In genomic region chr11:34626393-34626792, GRCh38 we compare ENCODE assay signal across 33 cellular contexts. TPM values are rescaled to one million over a fixed set of nuclear protein-coding genes. Genes with fewer than 3 reads are reported as not detected.
DNase-seq lines count a peak whose midpoint lies in the region; ATAC-seq and TF ChIP-seq lines count a peak whose summit lies in the region.
"Had no signal": no experiment of that assay in that cellular context is flagged by ENCODE, and none has a peak within 500 bp of the region (broad histone marks: within the 10 kb centered on the region; RNA-seq: fewer than 3 reads in every experiment).

No MANE protein-coding gene starts in this region.

- no peak overlapping the region for H3K4me3 Mint-ChIP-seq in activated T-cell treated with anti-CD3 and anti-CD28 coated beads, Interleukin-2, amount 50 U/mL, for 72 hours
- H3K4me3 Mint-ChIP-seq in activated T-cell treated with anti-CD3 and anti-CD28 coated beads, Interleukin-2, amount 50 U/mL, for 24 hours = no peak overlapping the region
- H3K4me3 Mint-ChIP-seq in stimulated activated effector memory CD8-positive, alpha-beta T cell treated with anti-CD3 and anti-CD28 coated beads, Interleukin-12 subunit alpha, Interleukin-12 subunit beta, amount 100 ng/mL, for 72 hours = no peak overlapping the region
- no peak overlapping the region for H3K4me3 Mint-ChIP-seq in T-cell
- H3K4me3 Mint-ChIP-seq: activated naive CD4-positive, alpha-beta T cell treated with anti-CD3 and anti-CD28 coated beads, Interleukin-2, amount 50 U/mL, for 24 hours; activated T-helper 1 cell treated with anti-CD3 and anti-CD28 coated beads, Interleukin-12 subunit alpha, Interleukin-12 subunit beta, Interleukin-2, Interleukin-4 antibody, amounts not matched to agents 30 ng/mL and 10 ng/mL and 1 ng/mL, durations not matched to agents 14 hours and 24 hours and 36 hours; H9; T-helper 1 cell treated with Interleukin-12 subunit alpha and Interleukin-12 subunit beta and Interleukin-4 antibody, amounts not matched to agents 30 μg/mL and 1 μg/mL, for 36 hours had no signal

- POLR2A ChIA-PET in T-cell (lab: Charles Lee) = interaction anchor here (0.6 kb wide), 2 partner anchors 29 to 381 kb away, joined by 3 to 4 read pairs; no protein-coding TSS in a partner anchor

- ATAC-seq in activated T-cell treated with anti-CD3 and anti-CD28 coated beads, Interleukin-2, amount 50 U/mL, for 72 hours (replicated peaks in 1 of 2) = peak; percentile 62 to 84
- peak; percentile 90 for ATAC-seq in stimulated activated effector memory CD8-positive, alpha-beta T cell treated with anti-CD3 and anti-CD28 coated beads, Interleukin-12 subunit alpha, Interleukin-12 subunit beta, amount 100 ng/mL, for 72 hours
- ATAC-seq in T-cell (replicated peaks in 1 of 4) = no peak
- ATAC-seq: heart left ventricle, left cardiac atrium, upper lobe of right lung had no signal

- TF ChIP-seq CTCF in LNCaP clone FGC (IDR thresholded peaks at IDR 0.05; ENCODE audit: control insufficient read depth, extremely low read depth, insufficient read depth) (no peak), colonic mucosa (IDR thresholded peaks at IDR 0.05) (no peak)

- H3K9me3 Mint-ChIP-seq in activated T-cell treated with anti-CD3 and anti-CD28 coated beads, Interleukin-2, amount 50 U/mL, for 72 hours = no peaks in the 10 kb centered on the region
- H3K9me3 Mint-ChIP-seq in activated T-cell treated with anti-CD3 and anti-CD28 coated beads, Interleukin-2, amount 50 U/mL, for 24 hours = no peaks in the 10 kb centered on the region
- no peaks in the 10 kb centered on the region for H3K9me3 Mint-ChIP-seq in stimulated activated effector memory CD8-positive, alpha-beta T cell treated with anti-CD3 and anti-CD28 coated beads, Interleukin-12 subunit alpha, Interleukin-12 subunit beta, amount 100 ng/mL, for 72 hours
- no peaks in the 10 kb centered on the region for H3K9me3 Mint-ChIP-seq in T-cell
- H3K9me3 Mint-ChIP-seq: activated naive CD4-positive, alpha-beta T cell treated with anti-CD3 and anti-CD28 coated beads, Interleukin-2, amount 50 U/mL, for 24 hours; activated T-helper 1 cell treated with anti-CD3 and anti-CD28 coated beads, Interleukin-12 subunit alpha, Interleukin-12 subunit beta, Interleukin-2, Interleukin-4 antibody, amounts not matched to agents 30 ng/mL and 10 ng/mL and 1 ng/mL, durations not matched to agents 14 hours and 24 hours and 36 hours; H9; T-helper 1 cell treated with Interleukin-12 subunit alpha and Interleukin-12 subunit beta and Interleukin-4 antibody, amounts not matched to agents 30 μg/mL and 1 μg/mL, for 36 hours had no signal

- H3K27me3 Mint-ChIP-seq in activated T-cell treated with anti-CD3 and anti-CD28 coated beads, Interleukin-2, amount 50 U/mL, for 72 hours (ENCODE audit: low read depth) = peaks cover 62% of the 10 kb centered on the region
- peaks cover 64% of the 10 kb centered on the region for H3K27me3 Mint-ChIP-seq in activated T-cell treated with anti-CD3 and anti-CD28 coated beads, Interleukin-2, amount 50 U/mL, for 24 hours
- peaks cover 23 to 25% of the 10 kb centered on the region in 2 donors for H3K27me3 Mint-ChIP-seq in T-cell

- H3K4me3 ChIP-seq in LNCaP clone FGC (ENCODE audit: low read depth, low read length) = peak overlapping the region; percentile 88
- H3K4me3 ChIP-seq in colonic mucosa = peak overlapping the region; percentile 43
- H3K4me3 ChIP-seq: heart left ventricle, upper lobe of right lung had no signal

- H3K27me3 ChIP-seq in colonic mucosa = no peaks in the 10 kb centered on the region
- H3K27me3 ChIP-seq: neutrophil, upper lobe of right lung had no signal

- H3K9me3 ChIP-seq in colonic mucosa = no peaks in the 10 kb centered on the region
- H3K9me3 ChIP-seq: heart left ventricle, neutrophil, upper lobe of right lung had no signal

- no peak for DNase-seq in activated T-cell treated with anti-CD3 and anti-CD28 coated beads, Interleukin-2, amount 50 U/mL, for 72 hours
- DNase-seq in activated T-cell treated with anti-CD3 and anti-CD28 coated beads, Interleukin-2, amount 50 U/mL, for 24 hours = no peak
- no peak for DNase-seq in LNCaP clone FGC (ENCODE audit: low read depth)
- DNase-seq in colonic mucosa = no peak
- no peak for DNase-seq in stimulated activated effector memory CD8-positive, alpha-beta T cell treated with anti-CD3 and anti-CD28 coated beads, Interleukin-12 subunit alpha, Interleukin-12 subunit beta, amount 100 ng/mL, for 72 hours (ENCODE audit: low spot score in 2 of 2)
- DNase-seq in T-cell = no peak
- DNase-seq in NCI-H1436 (lab: John Stamatoyannopoulos, UW) = no peak
- no peak for DNase-seq in NCI-H446 (lab: John Stamatoyannopoulos, UW)
- DNase-seq: activated CD4-positive, alpha-beta T cell treated with anti-CD3 and anti-CD28 coated beads for 4 hours; AML-193; anterior cingulate cortex; caudate nucleus; CD8-positive, alpha-beta memory T cell; dermis blood vessel endothelial cell; DMS53; GDM1; H9; heart left ventricle; left cardiac atrium; mesenchymal stem cell; MV-4-11; NCI-H69; upper lobe of right lung had no signal

- no peak overlapping the region for H3K9ac ChIP-seq in colonic mucosa (ENCODE audit: low read depth in 2 of 2, low read length in 2 of 2)
- H3K9ac ChIP-seq: KMS-11 had no signal

- intact Hi-C loops in colonic mucosa (cut with DNase I) = no loop called here

- H3K36me3 Mint-ChIP-seq in activated T-cell treated with anti-CD3 and anti-CD28 coated beads, Interleukin-2, amount 50 U/mL, for 72 hours (ENCODE audit: insufficient read depth in 2 of 2) = peaks cover 0 to 2% of the 10 kb centered on the region in 2 donors
- no peaks in the 10 kb centered on the region for H3K36me3 Mint-ChIP-seq in activated T-cell treated with anti-CD3 and anti-CD28 coated beads, Interleukin-2, amount 50 U/mL, for 24 hours (ENCODE audit: low read depth)
- no peaks in the 10 kb centered on the region for H3K36me3 Mint-ChIP-seq in stimulated activated effector memory CD8-positive, alpha-beta T cell treated with anti-CD3 and anti-CD28 coated beads, Interleukin-12 subunit alpha, Interleukin-12 subunit beta, amount 100 ng/mL, for 72 hours
- no peaks in the 10 kb centered on the region for H3K36me3 Mint-ChIP-seq in T-cell

- no peak overlapping the region for H3K27ac ChIP-seq in colonic mucosa
- H3K27ac ChIP-seq: heart left ventricle, KMS-11, neutrophil, upper lobe of right lung had no signal

- H3K36me3 ChIP-seq in colonic mucosa = no peaks in the 10 kb centered on the region
- H3K36me3 ChIP-seq: heart left ventricle, neutrophil, upper lobe of right lung had no signal

- H3K27ac Mint-ChIP-seq in activated T-cell treated with anti-CD3 and anti-CD28 coated beads, Interleukin-2, amount 50 U/mL, for 72 hours = no peak overlapping the region
- H3K27ac Mint-ChIP-seq in activated T-cell treated with anti-CD3 and anti-CD28 coated beads, Interleukin-2, amount 50 U/mL, for 24 hours = no peak overlapping the region
- H3K27ac Mint-ChIP-seq in stimulated activated effector memory CD8-positive, alpha-beta T cell treated with anti-CD3 and anti-CD28 coated beads, Interleukin-12 subunit alpha, Interleukin-12 subunit beta, amount 100 ng/mL, for 72 hours = no peak overlapping the region
- no peak overlapping the region for H3K27ac Mint-ChIP-seq in T-cell
- H3K27ac Mint-ChIP-seq: activated naive CD4-positive, alpha-beta T cell treated with anti-CD3 and anti-CD28 coated beads, Interleukin-2, amount 50 U/mL, for 24 hours; activated T-helper 1 cell treated with anti-CD3 and anti-CD28 coated beads, Interleukin-12 subunit alpha, Interleukin-12 subunit beta, Interleukin-2, Interleukin-4 antibody, amounts not matched to agents 30 ng/mL and 10 ng/mL and 1 ng/mL, durations not matched to agents 14 hours and 24 hours and 36 hours; T-helper 1 cell treated with Interleukin-12 subunit alpha and Interleukin-12 subunit beta and Interleukin-4 antibody, amounts not matched to agents 30 μg/mL and 1 μg/mL, for 36 hours had no signal

- peaks cover 21% of the 10 kb centered on the region for H3K4me1 Mint-ChIP-seq in activated T-cell treated with anti-CD3 and anti-CD28 coated beads, Interleukin-2, amount 50 U/mL, for 72 hours (ENCODE audit: low read depth)
- H3K4me1 Mint-ChIP-seq in activated T-cell treated with anti-CD3 and anti-CD28 coated beads, Interleukin-2, amount 50 U/mL, for 24 hours (ENCODE audit: low read depth) = peaks cover 12% of the 10 kb centered on the region
- peaks cover 23% of the 10 kb centered on the region for H3K4me1 Mint-ChIP-seq in stimulated activated effector memory CD8-positive, alpha-beta T cell treated with anti-CD3 and anti-CD28 coated beads, Interleukin-12 subunit alpha, Interleukin-12 subunit beta, amount 100 ng/mL, for 72 hours
- peaks cover 0 to 4% (median 0%) of the 10 kb centered on the region in 3 donors for H3K4me1 Mint-ChIP-seq in T-cell
- H3K4me1 Mint-ChIP-seq: activated naive CD4-positive, alpha-beta T cell treated with anti-CD3 and anti-CD28 coated beads, Interleukin-2, amount 50 U/mL, for 24 hours had no signal

- CTCF ChIA-PET in T-cell (lab: Charles Lee) = interaction anchor here in 1 of 2 donors (0.5 to 0.7 kb wide), 2 partner anchors 22 to 452 kb away, joined by 3 read pairs; no protein-coding TSS in a partner anchor

- H3K4me1 ChIP-seq in colonic mucosa = no peaks in the 10 kb centered on the region
- H3K4me1 ChIP-seq: upper lobe of right lung had no signal

RNA-seq across cellular contexts. Expression of gene EHF, which starts 5.5 kb away (rescaled TPM):
- total RNA-seq in activated T-cell treated with anti-CD3 and anti-CD28 coated beads, Interleukin-2, amount 50 U/mL, for 72 hours = not detected
- 100 to 1,000 TPM; 289 to 316 TPM for total RNA-seq in colonic mucosa
- under 1 TPM in 3 of 5 donors, not detected in 2; 0.30 to 0.47 (median 0.43) TPM for total RNA-seq in T-cell
- total RNA-seq: activated T-helper 1 cell treated with anti-CD3 and anti-CD28 coated beads, Interleukin-12 subunit alpha, Interleukin-12 subunit beta, Interleukin-2, Interleukin-4 antibody, amounts not matched to agents 30 ng/mL and 10 ng/mL and 1 ng/mL, durations not matched to agents 14 hours and 24 hours and 36 hours; endothelial cell of umbilical vein; fibroblast of villous mesenchyme; H9; myocyte; pulmonary artery endothelial cell; RPMI7951 had no signal

Comparison
In these comparisons a context has a peak if more than half of its experiments do, and no peak if none do; other contexts are left out.
1. ATAC-seq: peak in activated T-cell treated with anti-CD3 and anti-CD28 coated beads, Interleukin-2, amount 50 U/mL, for 72 hours (2 of 2) and stimulated activated effector memory CD8-positive, alpha-beta T cell treated with anti-CD3 and anti-CD28 coated beads, Interleukin-12 subunit alpha, Interleukin-12 subunit beta, amount 100 ng/mL, for 72 hours (single experiment); none in T-cell (0 of 4).
2. RNA of gene EHF, which starts 5.5 kb away (total RNA-seq): 289 to 316 TPM in colonic mucosa; 0.30 to 0.47 TPM in T-cell and not detected in activated T-cell treated with anti-CD3 and anti-CD28 coated beads, Interleukin-2, amount 50 U/mL, for 72 hours; every median in the first group is over 100 times any median in the second.